Comparison of ENCODE assay signal across 20 cellular contexts in the genomic region with DNA sequence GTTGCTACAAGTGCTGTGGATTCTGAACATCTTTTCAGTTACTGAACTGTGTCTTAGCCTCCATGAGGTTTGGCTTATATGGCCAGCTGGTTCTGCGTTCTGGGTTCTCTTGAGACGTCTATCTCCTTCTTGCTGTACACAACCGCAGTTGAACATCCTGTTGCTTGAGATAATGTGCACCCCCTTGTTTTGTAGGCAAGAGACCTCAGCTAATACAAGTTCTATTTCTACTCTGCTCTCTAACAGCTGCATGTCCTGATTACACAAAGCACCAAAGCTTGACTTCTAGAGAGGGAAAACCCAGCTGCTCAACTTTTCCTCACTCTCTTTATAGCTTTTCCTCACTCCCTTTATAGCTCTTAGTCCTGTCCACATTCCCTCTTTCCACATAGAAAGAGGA.
"Had no signal": no experiment of that assay in that cellular context is flagged by ENCODE, and none has a peak within 500 bp of the region (broad histone marks: within the 10 kb centered on the region; RNA-seq: fewer than 3 reads in every experiment).

No MANE protein-coding gene starts in this region.

- H3K4me3 ChIP-seq: body of pancreas, colonic mucosa, left ventricle myocardium inferior, mucosa of descending colon, ovary, psoas muscle, right lobe of liver, spleen, tibial nerve had no signal

- H3K27me3 ChIP-seq: body of pancreas, colonic mucosa, ovary, right lobe of liver, spleen, tibial nerve had no signal

- H3K9me3 ChIP-seq: body of pancreas, colonic mucosa, left ventricle myocardium inferior, mucosa of descending colon, ovary, psoas muscle, spleen, tibial nerve had no signal

- H3K36me3 ChIP-seq: colonic mucosa, left ventricle myocardium inferior, ovary, right lobe of liver, spleen, tibial nerve had no signal

- DNase-seq: activated B cell treated with CpG ODN at 0.5 μM for 24 hours; activated CD4-positive, alpha-beta memory T cell treated with anti-CD3 and anti-CD28 coated beads for 36 hours; activated CD4-positive, alpha-beta T cell treated with anti-CD3 and anti-CD28 coated beads for 4 hours; activated gamma-delta T cell treated with Interleukin-2 at 50 U/mL for 16 hours; activated T-cell treated with anti-CD3 and anti-CD28 coated beads for 4 hours; body of pancreas; colonic mucosa; kidney glomerular epithelial cell; left ventricle myocardium inferior; mesenchymal stem cell; mucosa of descending colon; naive thymus-derived CD8-positive, alpha-beta T cell; ovary; psoas muscle; right lobe of liver; spleen; stimulated activated CD8-positive, alpha-beta memory T cell treated with anti-CD3 and anti-CD28 coated beads, Interleukin-4, amount 100 ng/mL, for 48 hours; stimulated activated naive CD4-positive, alpha-beta T cell; T-helper 2 cell had no signal

- H3K27ac ChIP-seq: body of pancreas, colonic mucosa, left ventricle myocardium inferior, ovary, psoas muscle, right lobe of liver, spleen, tibial nerve had no signal

- H3K4me1 ChIP-seq: body of pancreas, colonic mucosa, psoas muscle, right lobe of liver, spleen had no signal

- ATAC-seq: body of pancreas; mucosa of descending colon; naive thymus-derived CD8-positive, alpha-beta T cell; psoas muscle; right lobe of liver had no signal
